In the genomic region with DNA sequence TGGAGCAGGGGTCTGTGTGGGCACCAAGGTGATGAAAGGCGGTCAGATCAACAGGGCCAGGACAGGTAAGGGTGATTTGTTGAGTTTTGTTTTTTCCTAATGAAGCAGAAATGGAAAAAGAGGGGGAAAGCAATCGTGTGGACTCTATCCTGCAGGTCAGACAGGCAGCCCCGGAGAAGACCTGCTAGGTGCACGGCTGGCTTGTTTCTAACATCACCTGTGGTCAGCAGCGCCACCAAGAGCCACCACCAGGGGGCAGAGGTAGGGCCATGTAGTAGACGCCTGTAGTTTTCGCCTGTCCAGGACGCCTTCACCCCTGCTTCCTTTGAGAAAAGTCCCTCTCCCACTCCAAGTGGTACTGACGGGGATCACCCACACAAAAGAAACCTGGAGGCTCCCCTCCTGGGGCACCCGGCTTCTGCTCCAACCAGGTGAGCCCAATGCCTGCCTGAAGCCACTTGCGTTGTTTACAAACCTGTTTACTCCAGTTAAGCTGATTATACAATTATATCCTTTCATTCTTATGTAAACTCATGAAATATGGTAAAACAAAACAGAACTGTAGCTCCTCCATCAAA, we compare ENCODE assay signal across 1 cellular context.
TF ChIP-seq lines count a peak whose summit lies in the region.

No MANE protein-coding gene starts in this region.

TF ChIP-seq in GM12878, 131 proteins besides CTCF, POLR2A, EP300 and RAD21 (continued from another document):
- TF ChIP-seq, protein P1, sequence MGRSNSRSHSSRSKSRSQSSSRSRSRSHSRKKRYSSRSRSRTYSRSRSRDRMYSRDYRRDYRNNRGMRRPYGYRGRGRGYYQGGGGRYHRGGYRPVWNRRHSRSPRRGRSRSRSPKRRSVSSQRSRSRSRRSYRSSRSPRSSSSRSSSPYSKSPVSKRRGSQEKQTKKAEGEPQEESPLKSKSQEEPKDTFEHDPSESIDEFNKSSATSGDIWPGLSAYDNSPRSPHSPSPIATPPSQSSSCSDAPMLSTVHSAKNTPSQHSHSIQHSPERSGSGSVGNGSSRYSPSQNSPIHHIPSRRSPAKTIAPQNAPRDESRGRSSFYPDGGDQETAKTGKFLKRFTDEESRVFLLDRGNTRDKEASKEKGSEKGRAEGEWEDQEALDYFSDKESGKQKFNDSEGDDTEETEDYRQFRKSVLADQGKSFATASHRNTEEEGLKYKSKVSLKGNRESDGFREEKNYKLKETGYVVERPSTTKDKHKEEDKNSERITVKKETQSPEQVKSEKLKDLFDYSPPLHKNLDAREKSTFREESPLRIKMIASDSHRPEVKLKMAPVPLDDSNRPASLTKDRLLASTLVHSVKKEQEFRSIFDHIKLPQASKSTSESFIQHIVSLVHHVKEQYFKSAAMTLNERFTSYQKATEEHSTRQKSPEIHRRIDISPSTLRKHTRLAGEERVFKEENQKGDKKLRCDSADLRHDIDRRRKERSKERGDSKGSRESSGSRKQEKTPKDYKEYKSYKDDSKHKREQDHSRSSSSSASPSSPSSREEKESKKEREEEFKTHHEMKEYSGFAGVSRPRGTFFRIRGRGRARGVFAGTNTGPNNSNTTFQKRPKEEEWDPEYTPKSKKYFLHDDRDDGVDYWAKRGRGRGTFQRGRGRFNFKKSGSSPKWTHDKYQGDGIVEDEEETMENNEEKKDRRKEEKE (IDR thresholded peaks at IDR 0.05): no peak
- TF ChIP-seq MYC (IDR thresholded peaks at IDR 0.05; ENCODE audit: insufficient read depth, insufficient read length, insufficient replicate concordance, low read length, severe bottlenecking) (no peak), IKZF2 (IDR thresholded peaks at IDR 0.05) (0 out of 4 replicates have a peak, but pooled peaks of 1 of the 2 experiments have one; percentile 10), RUNX3 (IDR thresholded peaks at IDR 0.05; ENCODE audit: low read length) (peak; percentile 88), BHLHE40 (IDR thresholded peaks at IDR 0.05; ENCODE audit: borderline replicate concordance in 1 of 2, low read depth in 2 of 2, low read length in 1 of 2) (0 out of 4 replicates have a peak, but pooled peaks of 1 of the 2 experiments have one; percentile 15), MTA3 (IDR thresholded peaks at IDR 0.05; ENCODE audit: borderline replicate concordance, low read length) (no peak), YY1 (IDR thresholded peaks at IDR 0.05; ENCODE audit: low read depth, low read length) (peak; percentile 77), CHD2 (IDR thresholded peaks at IDR 0.05; ENCODE audit: borderline replicate concordance, low read depth, low read length) (0 out of 2 replicates have a peak, but pooled peaks have one; percentile 38), PAX8 (IDR thresholded peaks at IDR 0.05) (no peak), BACH1 (IDR thresholded peaks at IDR 0.05; ENCODE audit: borderline replicate concordance) (0 out of 2 replicates have a peak, but pooled peaks have one; percentile 21), RCOR1 (conservative IDR thresholded peaks at IDR 0.05; ENCODE audit: low read depth, low read length) (no peak), SREBF2 (IDR thresholded peaks at IDR 0.05; ENCODE audit: low read length) (no peak), RAD51 (IDR thresholded peaks at IDR 0.05) (no peak), ESRRA (IDR thresholded peaks at IDR 0.05; ENCODE audit: low read length) (no peak), TCF12 (IDR thresholded peaks at IDR 0.05; ENCODE audit: low read depth, low read length) (peak; percentile 66; the same call in 1 of the 2 replicates), FOS (IDR thresholded peaks at IDR 0.05; ENCODE audit: borderline replicate concordance, extremely low read depth, insufficient read length) (no peak), IKZF1 (conservative IDR thresholded peaks at IDR 0.05) (peak; percentile 51; the same call in 1 of the 2 replicates), PAX5 (IDR thresholded peaks at IDR 0.05; ENCODE audit: borderline replicate concordance, low read depth, low read length) (0 out of 2 replicates have a peak, but pooled peaks have one; percentile 17), KLF5 (IDR thresholded peaks at IDR 0.05; ENCODE audit: partially characterized antibody) (no peak), CBFB (IDR thresholded peaks at IDR 0.05; ENCODE audit: low read depth) (peak; percentile 51; the same call in 1 of the 2 replicates), NBN (IDR thresholded peaks at IDR 0.05) (peak; percentile 35; the same call in 1 of the 2 replicates), FOXM1 (IDR thresholded peaks at IDR 0.05; ENCODE audit: low read depth, low read length) (no peak)
- TF ChIP-seq, protein P2, sequence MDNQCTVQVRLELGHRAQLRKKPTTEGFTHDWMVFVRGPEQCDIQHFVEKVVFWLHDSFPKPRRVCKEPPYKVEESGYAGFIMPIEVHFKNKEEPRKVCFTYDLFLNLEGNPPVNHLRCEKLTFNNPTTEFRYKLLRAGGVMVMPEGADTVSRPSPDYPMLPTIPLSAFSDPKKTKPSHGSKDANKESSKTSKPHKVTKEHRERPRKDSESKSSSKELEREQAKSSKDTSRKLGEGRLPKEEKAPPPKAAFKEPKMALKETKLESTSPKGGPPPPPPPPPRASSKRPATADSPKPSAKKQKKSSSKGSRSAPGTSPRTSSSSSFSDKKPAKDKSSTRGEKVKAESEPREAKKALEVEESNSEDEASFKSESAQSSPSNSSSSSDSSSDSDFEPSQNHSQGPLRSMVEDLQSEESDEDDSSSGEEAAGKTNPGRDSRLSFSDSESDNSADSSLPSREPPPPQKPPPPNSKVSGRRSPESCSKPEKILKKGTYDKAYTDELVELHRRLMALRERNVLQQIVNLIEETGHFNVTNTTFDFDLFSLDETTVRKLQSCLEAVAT (IDR thresholded peaks at IDR 0.05): no peak
- TF ChIP-seq, protein P3, sequence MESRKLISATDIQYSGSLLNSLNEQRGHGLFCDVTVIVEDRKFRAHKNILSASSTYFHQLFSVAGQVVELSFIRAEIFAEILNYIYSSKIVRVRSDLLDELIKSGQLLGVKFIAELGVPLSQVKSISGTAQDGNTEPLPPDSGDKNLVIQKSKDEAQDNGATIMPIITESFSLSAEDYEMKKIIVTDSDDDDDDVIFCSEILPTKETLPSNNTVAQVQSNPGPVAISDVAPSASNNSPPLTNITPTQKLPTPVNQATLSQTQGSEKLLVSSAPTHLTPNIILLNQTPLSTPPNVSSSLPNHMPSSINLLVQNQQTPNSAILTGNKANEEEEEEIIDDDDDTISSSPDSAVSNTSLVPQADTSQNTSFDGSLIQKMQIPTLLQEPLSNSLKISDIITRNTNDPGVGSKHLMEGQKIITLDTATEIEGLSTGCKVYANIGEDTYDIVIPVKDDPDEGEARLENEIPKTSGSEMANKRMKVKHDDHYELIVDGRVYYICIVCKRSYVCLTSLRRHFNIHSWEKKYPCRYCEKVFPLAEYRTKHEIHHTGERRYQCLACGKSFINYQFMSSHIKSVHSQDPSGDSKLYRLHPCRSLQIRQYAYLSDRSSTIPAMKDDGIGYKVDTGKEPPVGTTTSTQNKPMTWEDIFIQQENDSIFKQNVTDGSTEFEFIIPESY (IDR thresholded peaks at IDR 0.05): no peak
- TF ChIP-seq, protein P4, sequence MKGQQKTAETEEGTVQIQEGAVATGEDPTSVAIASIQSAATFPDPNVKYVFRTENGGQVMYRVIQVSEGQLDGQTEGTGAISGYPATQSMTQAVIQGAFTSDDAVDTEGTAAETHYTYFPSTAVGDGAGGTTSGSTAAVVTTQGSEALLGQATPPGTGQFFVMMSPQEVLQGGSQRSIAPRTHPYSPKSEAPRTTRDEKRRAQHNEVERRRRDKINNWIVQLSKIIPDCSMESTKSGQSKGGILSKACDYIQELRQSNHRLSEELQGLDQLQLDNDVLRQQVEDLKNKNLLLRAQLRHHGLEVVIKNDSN (IDR thresholded peaks at IDR 0.05; ENCODE audit: borderline replicate concordance, extremely low read length, insufficient read depth, low read depth, low read length): peak; percentile 3
- TF ChIP-seq, protein P5, sequence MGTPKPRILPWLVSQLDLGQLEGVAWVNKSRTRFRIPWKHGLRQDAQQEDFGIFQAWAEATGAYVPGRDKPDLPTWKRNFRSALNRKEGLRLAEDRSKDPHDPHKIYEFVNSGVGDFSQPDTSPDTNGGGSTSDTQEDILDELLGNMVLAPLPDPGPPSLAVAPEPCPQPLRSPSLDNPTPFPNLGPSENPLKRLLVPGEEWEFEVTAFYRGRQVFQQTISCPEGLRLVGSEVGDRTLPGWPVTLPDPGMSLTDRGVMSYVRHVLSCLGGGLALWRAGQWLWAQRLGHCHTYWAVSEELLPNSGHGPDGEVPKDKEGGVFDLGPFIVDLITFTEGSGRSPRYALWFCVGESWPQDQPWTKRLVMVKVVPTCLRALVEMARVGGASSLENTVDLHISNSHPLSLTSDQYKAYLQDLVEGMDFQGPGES (IDR thresholded peaks at IDR 0.05): 0 out of 2 replicates have a peak, but pooled peaks have one; percentile 19
- TF ChIP-seq, protein P6, sequence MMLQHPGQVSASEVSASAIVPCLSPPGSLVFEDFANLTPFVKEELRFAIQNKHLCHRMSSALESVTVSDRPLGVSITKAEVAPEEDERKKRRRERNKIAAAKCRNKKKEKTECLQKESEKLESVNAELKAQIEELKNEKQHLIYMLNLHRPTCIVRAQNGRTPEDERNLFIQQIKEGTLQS (IDR thresholded peaks at IDR 0.05; ENCODE audit: borderline replicate concordance, extremely low read depth, low read depth, low read length): no peak
- TF ChIP-seq, protein P7, sequence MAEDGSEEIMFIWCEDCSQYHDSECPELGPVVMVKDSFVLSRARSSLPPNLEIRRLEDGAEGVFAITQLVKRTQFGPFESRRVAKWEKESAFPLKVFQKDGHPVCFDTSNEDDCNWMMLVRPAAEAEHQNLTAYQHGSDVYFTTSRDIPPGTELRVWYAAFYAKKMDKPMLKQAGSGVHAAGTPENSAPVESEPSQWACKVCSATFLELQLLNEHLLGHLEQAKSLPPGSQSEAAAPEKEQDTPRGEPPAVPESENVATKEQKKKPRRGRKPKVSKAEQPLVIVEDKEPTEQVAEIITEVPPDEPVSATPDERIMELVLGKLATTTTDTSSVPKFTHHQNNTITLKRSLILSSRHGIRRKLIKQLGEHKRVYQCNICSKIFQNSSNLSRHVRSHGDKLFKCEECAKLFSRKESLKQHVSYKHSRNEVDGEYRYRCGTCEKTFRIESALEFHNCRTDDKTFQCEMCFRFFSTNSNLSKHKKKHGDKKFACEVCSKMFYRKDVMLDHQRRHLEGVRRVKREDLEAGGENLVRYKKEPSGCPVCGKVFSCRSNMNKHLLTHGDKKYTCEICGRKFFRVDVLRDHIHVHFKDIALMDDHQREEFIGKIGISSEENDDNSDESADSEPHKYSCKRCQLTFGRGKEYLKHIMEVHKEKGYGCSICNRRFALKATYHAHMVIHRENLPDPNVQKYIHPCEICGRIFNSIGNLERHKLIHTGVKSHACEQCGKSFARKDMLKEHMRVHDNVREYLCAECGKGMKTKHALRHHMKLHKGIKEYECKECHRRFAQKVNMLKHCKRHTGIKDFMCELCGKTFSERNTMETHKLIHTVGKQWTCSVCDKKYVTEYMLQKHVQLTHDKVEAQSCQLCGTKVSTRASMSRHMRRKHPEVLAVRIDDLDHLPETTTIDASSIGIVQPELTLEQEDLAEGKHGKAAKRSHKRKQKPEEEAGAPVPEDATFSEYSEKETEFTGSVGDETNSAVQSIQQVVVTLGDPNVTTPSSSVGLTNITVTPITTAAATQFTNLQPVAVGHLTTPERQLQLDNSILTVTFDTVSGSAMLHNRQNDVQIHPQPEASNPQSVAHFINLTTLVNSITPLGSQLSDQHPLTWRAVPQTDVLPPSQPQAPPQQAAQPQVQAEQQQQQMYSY (CRISPR knock-in tag; IDR thresholded peaks at IDR 0.05): no peak
